35 cellular contexts compared by ENCODE assay signal in genomic region chrX:153408221-153408721, GRCh38. TPM values are rescaled to one million over a fixed set of nuclear protein-coding genes. Genes with fewer than 3 reads are reported as not detected.
"Had no signal": no experiment of that assay in that cellular context is flagged by ENCODE, and none has a peak within 500 bp of the region (broad histone marks: within the 10 kb centered on the region; RNA-seq: fewer than 3 reads in every experiment).

No MANE protein-coding gene starts in this region.

- ATAC-seq: activated CD8-positive, alpha-beta memory T cell treated with anti-CD3 and anti-CD28 coated beads, Interleukin-2, amount 10 ng/mL, durations not matched to agents 7 days and 5 days; activated naive CD8-positive, alpha-beta T cell treated with anti-CD3 and anti-CD28 coated beads, Interleukin-2, amount 50 U/mL, for 24 hours; PC-3 had no signal

- H3K36me3 Mint-ChIP-seq: activated CD8-positive, alpha-beta memory T cell treated with anti-CD3 and anti-CD28 coated beads, Interleukin-2, amount 10 ng/mL, durations not matched to agents 7 days and 5 days; activated naive CD4-positive, alpha-beta T cell treated with anti-CD3 and anti-CD28 coated beads, Interleukin-2, amount 10 ng/mL, durations not matched to agents 7 days and 5 days; activated naive CD8-positive, alpha-beta T cell; brain had no signal

- DNase-seq: activated CD4-positive, alpha-beta memory T cell treated with anti-CD3 and anti-CD28 coated beads, Interleukin-2, amount 10 ng/mL, durations not matched to agents 7 days and 5 days; activated CD4-positive, alpha-beta T cell treated with anti-CD3 and anti-CD28 coated beads for 1 hour; activated CD4-positive, alpha-beta T cell treated with anti-CD3 and anti-CD28 coated beads for 48 hours; activated CD4-positive, CD25-positive, alpha-beta regulatory T cell; activated CD8-positive, alpha-beta memory T cell treated with anti-CD3 and anti-CD28 coated beads for 24 hours; activated CD8-positive, alpha-beta memory T cell treated with anti-CD3 and anti-CD28 coated beads, Interleukin-2, amount 10 ng/mL, durations not matched to agents 7 days and 5 days; activated CD8-positive, alpha-beta memory T cell treated with anti-CD3 and anti-CD28 coated beads, Interleukin-2, amount 50 U/mL, for 48 hours; activated effector memory CD4-positive, alpha-beta T cell treated with Interleukin-2 at 50 U/mL for 16 hours; activated naive CD4-positive, alpha-beta T cell treated with anti-CD3 and anti-CD28 coated beads, Interleukin-2, amount 10 ng/mL, durations not matched to agents 7 days and 5 days; activated naive CD8-positive, alpha-beta T cell treated with anti-CD3 and anti-CD28 coated beads, Interleukin-2, amount 50 U/mL, for 24 hours; activated T-cell treated with anti-CD3 and anti-CD28 coated beads, Interleukin-2, amount 50 U/mL, for 48 hours; anterior cingulate cortex; central memory CD4-positive, alpha-beta T cell; Kasumi-1; KBM-7; MG63; NCI-H1048; NCI-H1436 treated with DMSO at 0.1 percent for 48 hours; NCI-H1694 treated with DMSO at 0.1 percent for 48 hours; NCI-H2029; NCI-H2171; NCI-H510A; NCI-H526; NCI-H748 treated with DMSO at 0.1 percent for 48 hours; NK-92 treated with Interleukin-12 subunit alpha and Interleukin-12 subunit beta, amount 100 ng/mL, for 24 hours; PC-3; Peyer's patch; RPMI8226; T1000; WERI-Rb-1 had no signal

- H3K9me3 ChIP-seq: MG63, Peyer's patch had no signal

- H3K27ac Mint-ChIP-seq: activated CD4-positive, alpha-beta memory T cell treated with anti-CD3 and anti-CD28 coated beads, Interleukin-2, amount 10 ng/mL, durations not matched to agents 7 days and 5 days; activated CD8-positive, alpha-beta memory T cell treated with anti-CD3 and anti-CD28 coated beads, Interleukin-2, amount 10 ng/mL, durations not matched to agents 7 days and 5 days; activated naive CD4-positive, alpha-beta T cell treated with anti-CD3 and anti-CD28 coated beads, Interleukin-2, amount 10 ng/mL, durations not matched to agents 7 days and 5 days; activated naive CD8-positive, alpha-beta T cell; activated naive CD8-positive, alpha-beta T cell treated with anti-CD3 and anti-CD28 coated beads, Interleukin-2, amount 50 U/mL, for 24 hours; brain had no signal

- FAIRE-seq: bronchial epithelial cell had no signal

- H3K27me3 ChIP-seq: Peyer's patch had no signal

- H3K4me3 Mint-ChIP-seq: activated CD4-positive, alpha-beta memory T cell treated with anti-CD3 and anti-CD28 coated beads, Interleukin-2, amount 10 ng/mL, durations not matched to agents 7 days and 5 days; activated CD8-positive, alpha-beta memory T cell treated with anti-CD3 and anti-CD28 coated beads, Interleukin-2, amount 10 ng/mL, durations not matched to agents 7 days and 5 days; activated naive CD4-positive, alpha-beta T cell treated with anti-CD3 and anti-CD28 coated beads, Interleukin-2, amount 10 ng/mL, durations not matched to agents 7 days and 5 days; activated naive CD8-positive, alpha-beta T cell; activated naive CD8-positive, alpha-beta T cell treated with anti-CD3 and anti-CD28 coated beads, Interleukin-2, amount 50 U/mL, for 24 hours; brain had no signal

- H3K27me3 Mint-ChIP-seq: activated naive CD8-positive, alpha-beta T cell; activated naive CD8-positive, alpha-beta T cell treated with anti-CD3 and anti-CD28 coated beads, Interleukin-2, amount 50 U/mL, for 24 hours had no signal

- H3K27ac ChIP-seq: Peyer's patch, WERI-Rb-1 had no signal

- H3K9me3 Mint-ChIP-seq: activated CD4-positive, alpha-beta memory T cell treated with anti-CD3 and anti-CD28 coated beads, Interleukin-2, amount 10 ng/mL, durations not matched to agents 7 days and 5 days; activated naive CD4-positive, alpha-beta T cell treated with anti-CD3 and anti-CD28 coated beads, Interleukin-2, amount 10 ng/mL, durations not matched to agents 7 days and 5 days; activated naive CD8-positive, alpha-beta T cell treated with anti-CD3 and anti-CD28 coated beads, Interleukin-2, amount 50 U/mL, for 24 hours had no signal

- H3K36me3 ChIP-seq: MG63, Peyer's patch, WERI-Rb-1 had no signal

- H3K4me3 ChIP-seq: MG63, Peyer's patch had no signal

RNA-seq across cellular contexts. Expression of gene ZFP92, which starts 3.0 kb away (rescaled TPM):
- total RNA-seq: PC-3 had no signal

RNA-seq across cellular contexts. Expression of gene PNMA6E, which starts 7.1 kb away (rescaled TPM):
- total RNA-seq: activated CD4-positive, alpha-beta memory T cell treated with anti-CD3 and anti-CD28 coated beads, Interleukin-2, amount 10 ng/mL, durations not matched to agents 7 days and 5 days; activated CD8-positive, alpha-beta memory T cell treated with anti-CD3 and anti-CD28 coated beads, Interleukin-2, amount 10 ng/mL, durations not matched to agents 7 days and 5 days; bronchial epithelial cell; PC-3; Peyer's patch; T-helper 1 cell treated with Interleukin-12 subunit alpha and Interleukin-12 subunit beta and Interleukin-4 antibody, amounts not matched to agents 30 ng/mL and 1 ng/mL, for 36 hours; T-helper 2 cell treated with Interferon-gamma antibody and Interleukin-4, amounts not matched to agents 100 ng/mL and 5 ng/mL, for 36 hours had no signal
